26 cellular contexts compared by ENCODE assay signal in the genomic region with DNA sequence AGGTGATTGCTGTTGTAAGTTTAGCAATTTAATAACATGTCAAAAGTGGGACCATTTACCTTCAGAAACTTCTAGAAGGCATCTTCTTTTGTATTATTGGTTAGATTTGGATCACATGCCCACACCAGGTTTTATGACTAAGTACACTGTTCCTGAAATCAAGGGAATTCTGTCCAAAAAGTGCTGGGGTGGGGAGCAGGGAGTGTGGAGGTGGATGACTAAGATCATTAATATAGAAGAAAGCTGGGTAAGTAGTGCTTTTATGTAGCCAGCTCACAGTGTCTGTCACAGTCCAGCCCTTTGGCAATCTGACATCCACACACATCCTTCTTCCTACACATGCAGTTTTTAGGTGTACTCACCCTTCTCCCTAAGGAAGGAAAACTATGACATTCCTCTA.
A peak's percentile ranks its signal among the peaks of the same experiment; 100 is the strongest.
DNase-seq lines count a peak whose midpoint lies in the region; ATAC-seq and TF ChIP-seq lines count a peak whose summit lies in the region.
"Had no signal": no experiment of that assay in that cellular context is flagged by ENCODE, and none has a peak within 500 bp of the region (broad histone marks: within the 10 kb centered on the region; RNA-seq: fewer than 3 reads in every experiment).

No MANE protein-coding gene starts in this region.

- peaks cover 19% of the 10 kb centered on the region for H3F3A ChIP-seq in smooth muscle cell (ENCODE audit: low read depth)

- no peak overlapping the region for H3K4me3 ChIP-seq in RWPE2 (ENCODE audit: severe bottlenecking)
- no peak overlapping the region for H3K4me3 ChIP-seq in fibroblast of mammary gland (ENCODE audit: control insufficient read depth, low read depth, low read length)
- H3K4me3 ChIP-seq in smooth muscle cell = no peak overlapping the region
- H3K4me3 ChIP-seq: esophagus muscularis mucosa, heart left ventricle, transverse colon had no signal

- ATAC-seq in RWPE2 (ENCODE audit: low read depth) = peak; percentile 69
- ATAC-seq in HG03378 (IDR thresholded peaks at IDR 0.05; ENCODE audit: unreplicated experiment) = no peak
- ATAC-seq: activated CD8-positive, alpha-beta T cell treated with anti-CD3 and anti-CD28 coated beads for 36 hours; heart left ventricle; left ventricle myocardium superior; stimulated activated naive CD8-positive, alpha-beta T cell treated with anti-CD3 and anti-CD28 coated beads, Interleukin-15, amount 100 ng/mL, for 72 hours had no signal

- H3K4me2 ChIP-seq in smooth muscle cell = peak overlapping the region; percentile 44

- no peak overlapping the region for H2AFZ ChIP-seq in smooth muscle cell (ENCODE audit: low read depth)

- peak; percentile 69 for DNase-seq in ELR (ENCODE audit: low read depth)
- DNase-seq in RWPE2 (ENCODE audit: low spot score) = no peak
- peak; percentile 95 for DNase-seq in fibroblast of mammary gland (ENCODE audit: low read depth)
- no peak for DNase-seq in smooth muscle cell (lab: John Stamatoyannopoulos, UW; ENCODE audit: unreplicated experiment)
- no peak for DNase-seq in AG08396 (ENCODE audit: low spot score)
- no peak for DNase-seq in dedifferentiated amniotic fluid mesenchymal stem cell (ENCODE audit: extremely low spot score)
- DNase-seq: activated B cell treated with CpG ODN at 0.5 μM for 24 hours; activated CD8-positive, alpha-beta T cell treated with anti-CD3 and anti-CD28 coated beads for 36 hours; activated naive CD4-positive, alpha-beta T cell treated with Interleukin-2 at 50 U/mL for 16 hours; activated T-cell treated with anti-CD3 and anti-CD28 coated beads, Interleukin-2, amount 50 U/mL, for 24 hours; aorta; BE2C; effector memory CD4-positive, alpha-beta T cell; heart left ventricle; left ventricle myocardium superior; NCI-H1694 treated with DMSO at 0.1 percent for 48 hours; NCI-H82; nephron progenitor cell; small intestine; stimulated activated CD4-positive, alpha-beta T cell treated with anti-CD3 and anti-CD28 coated beads, Interleukin-4, amount 100 ng/mL, for 4 hours; stimulated activated naive CD8-positive, alpha-beta T cell treated with anti-CD3 and anti-CD28 coated beads, Interleukin-15, amount 100 ng/mL, for 72 hours; T-helper 2 cell; transverse colon had no signal

- H3K9me3 ChIP-seq in RWPE2 (ENCODE audit: severe bottlenecking) (no peaks in the 10 kb centered on the region), smooth muscle cell (replicated peaks; ENCODE audit: low read depth) (no peaks in the 10 kb centered on the region)
- H3K9me3 ChIP-seq: BE2C, esophagus muscularis mucosa, heart left ventricle, transverse colon had no signal

- H4K20me1 ChIP-seq in smooth muscle cell (ENCODE audit: low read depth) = no peaks in the 10 kb centered on the region

- H3K27ac ChIP-seq in RWPE2 (ENCODE audit: poor library complexity, severe bottlenecking) (no peak overlapping the region), smooth muscle cell (ENCODE audit: low read depth) (peak overlapping the region; percentile 96)
- H3K27ac ChIP-seq: esophagus muscularis mucosa, HL-60, transverse colon had no signal

- no peaks in the 10 kb centered on the region for H3K79me2 ChIP-seq in smooth muscle cell (ENCODE audit: low read depth)

- H3K36me3 ChIP-seq in RWPE2 (ENCODE audit: low read depth) (no peaks in the 10 kb centered on the region), smooth muscle cell (ENCODE audit: low read depth) (no peaks in the 10 kb centered on the region)
- H3K36me3 ChIP-seq: BE2C, esophagus muscularis mucosa, heart left ventricle, transverse colon had no signal

- H3K4me1 ChIP-seq in RWPE2 (ENCODE audit: insufficient read depth, poor library complexity, severe bottlenecking) (peaks cover 30% of the 10 kb centered on the region), smooth muscle cell (ENCODE audit: low read depth) (peaks cover 15% of the 10 kb centered on the region)
- H3K4me1 ChIP-seq: BE2C, esophagus muscularis mucosa had no signal

- TF ChIP-seq CTCF in RWPE2 (IDR thresholded peaks at IDR 0.05; ENCODE audit: poor library complexity, severe bottlenecking) (no peak), fibroblast of mammary gland (conservative IDR thresholded peaks at IDR 0.05; ENCODE audit: control insufficient read depth, insufficient read depth, low read depth, low read length) (no peak), smooth muscle cell (IDR thresholded peaks at IDR 0.05; ENCODE audit: borderline replicate concordance, insufficient read depth, poor library complexity, severe bottlenecking) (no peak)

- H3K27me3 ChIP-seq in RWPE2 (ENCODE audit: insufficient read depth, poor library complexity, severe bottlenecking) (no peaks in the 10 kb centered on the region), smooth muscle cell (ENCODE audit: low read depth) (no peaks in the 10 kb centered on the region)
- H3K27me3 ChIP-seq: BE2C, esophagus muscularis mucosa, heart left ventricle, transverse colon had no signal

- H3K9ac ChIP-seq in smooth muscle cell (ENCODE audit: low read depth) = peak overlapping the region; percentile 85

Comparison
In these comparisons a context has a peak if more than half of its experiments do, and no peak if none do; other contexts are left out.
1. DNase-seq: peak in ELR (single experiment) and fibroblast of mammary gland (single experiment); none in RWPE2 (single experiment), smooth muscle cell (single experiment), AG08396 (single experiment) and dedifferentiated amniotic fluid mesenchymal stem cell (single experiment).